In genomic region chr17:50425682-50426471, GRCh38 we compare ENCODE assay signal across 8 cellular contexts. TPM values are rescaled to one million over a fixed set of nuclear protein-coding genes. Genes with fewer than 3 reads are reported as not detected.
DNase-seq lines count a peak whose midpoint lies in the region; ATAC-seq and TF ChIP-seq lines count a peak whose summit lies in the region.

ACSF2 (plus strand) TSS chr17:50426218; CDS start chr17:50426262, 44 bp downstream.

- CTCF ChIA-PET in Calu3 (lab: Charles Lee), result interaction anchor here (0.5 to 5.4 kb wide), 8 partner anchors 14 to 342 kb away, joined by 3 to 36 read pairs (median 4); partner anchors contain the start of gene LRRC59
- CTCF ChIA-PET in activated CD8-positive, alpha-beta T cell treated with anti-CD3 and anti-CD28 coated beads for 36 hours (lab: Charles Lee), result interaction anchor here (0.9 to 2.0 kb wide), 4 partner anchors 28 to 225 kb away, joined by 3 to 15 read pairs (median 4); partner anchors contain the start of gene LRRC59

- H3K9me3 Mint-ChIP-seq in Calu3 (ENCODE audit: low read depth, unreplicated experiment), result no peaks in the 10 kb centered on the region
- H3K9me3 Mint-ChIP-seq in activated CD8-positive, alpha-beta T cell treated with anti-CD3 and anti-CD28 coated beads for 36 hours, result no peaks in the 10 kb centered on the region
- no peaks in the 10 kb centered on the region for H3K9me3 Mint-ChIP-seq in effector memory CD8-positive, alpha-beta T cell

- peak within 1 kb of the TSS; percentile 94 for H2AFZ ChIP-seq in GM23248

- H3K9me3 ChIP-seq in GM23248 (ENCODE audit: low read depth), result no peaks in the 10 kb centered on the region

- TF ChIP-seq CTCF in Calu3 (IDR thresholded peaks at IDR 0.05; ENCODE audit: unreplicated experiment), result no peak
- no peak for TF ChIP-seq CTCF in activated CD8-positive, alpha-beta T cell treated with anti-CD3 and anti-CD28 coated beads for 36 hours (IDR thresholded peaks at IDR 0.05)

- H3K23ac ChIP-seq in mesendoderm (ENCODE audit: low read length), result peak within 1 kb of the TSS; percentile 89

- H4K8ac ChIP-seq in mesendoderm (ENCODE audit: low read depth, low read length), result no peak within 1 kb of the TSS

- H3K4me3 Mint-ChIP-seq in Calu3 (ENCODE audit: low read depth, unreplicated experiment), result peak within 1 kb of the TSS; percentile 87
- H3K4me3 Mint-ChIP-seq in activated CD8-positive, alpha-beta T cell treated with anti-CD3 and anti-CD28 coated beads for 36 hours, result peak within 1 kb of the TSS; percentile 80
- peak within 1 kb of the TSS; percentile 87 to 89 for H3K4me3 Mint-ChIP-seq in effector memory CD8-positive, alpha-beta T cell

- DNase-seq in Calu3 (peak; percentile 87), GM23248 (peak; percentile 83), NCI-H226 (peak; percentile 29), mesendoderm (peak; percentile 52), SKM-1 treated with dmso at 0.1 percent for 144 hours (lab: John Stamatoyannopoulos, UW; ENCODE audit: unreplicated experiment) (no peak)
- DNase-seq in activated CD8-positive, alpha-beta T cell treated with anti-CD3 and anti-CD28 coated beads for 36 hours, result peak; percentile 79
- peak; percentile 52 to 64 (median 59) for DNase-seq in effector memory CD8-positive, alpha-beta T cell
- DNase-seq in stimulated activated CD8-positive, alpha-beta memory T cell treated with anti-CD3 and anti-CD28 coated beads, Interleukin-15, amount 100 ng/mL, for 4 hours (ENCODE audit: low read depth in 2 of 2), result peak; percentile 31 to 34

- H3K27ac ChIP-seq in GM23248 (peak within 1 kb of the TSS; percentile 18; the same call in 1 of the 2 replicates), mesendoderm (ENCODE audit: low read depth, low read length) (peak within 1 kb of the TSS; percentile 55)

- H3K27ac Mint-ChIP-seq in Calu3 (ENCODE audit: unreplicated experiment), result peak within 1 kb of the TSS; percentile 88
- peak within 1 kb of the TSS; percentile 77 for H3K27ac Mint-ChIP-seq in activated CD8-positive, alpha-beta T cell treated with anti-CD3 and anti-CD28 coated beads for 36 hours
- peak within 1 kb of the TSS; percentile 83 to 90 for H3K27ac Mint-ChIP-seq in effector memory CD8-positive, alpha-beta T cell

- H3K27me3 ChIP-seq in GM23248 (replicated peaks; ENCODE audit: insufficient read depth), result no peaks in the 10 kb centered on the region
- no peaks in the 10 kb centered on the region for H3K27me3 ChIP-seq in mesendoderm (ENCODE audit: insufficient read depth, low read length, poor library complexity)

- H2AK5ac ChIP-seq in mesendoderm (ENCODE audit: low read length), result peak within 1 kb of the TSS; percentile 72

- H3K4me1 ChIP-seq in GM23248 (ENCODE audit: insufficient read depth), result peaks cover 22% of the 10 kb centered on the region
- H3K4me1 ChIP-seq in mesendoderm (ENCODE audit: control insufficient read depth, low read depth, low read length), result peaks cover 12% of the 10 kb centered on the region

- H2BK120ac ChIP-seq in mesendoderm (ENCODE audit: low read depth, low read length), result peak within 1 kb of the TSS; percentile 10

- H3K4me3 ChIP-seq in GM23248, result peak within 1 kb of the TSS; percentile 80
- peak within 1 kb of the TSS; percentile 66 for H3K4me3 ChIP-seq in mesendoderm (ENCODE audit: low read length)

- H3F3A ChIP-seq in GM23248 (ENCODE audit: insufficient read depth), result peaks cover 16% of the 10 kb centered on the region

- no peak within 1 kb of the TSS for H4K5ac ChIP-seq in mesendoderm (ENCODE audit: low read length)

- H3K56ac ChIP-seq in mesendoderm (ENCODE audit: low read length), result peak within 1 kb of the TSS; percentile 95

- POLR2A ChIA-PET in activated CD8-positive, alpha-beta T cell treated with anti-CD3 and anti-CD28 coated beads for 36 hours (lab: Charles Lee), result interaction anchor here (1.1 to 2.0 kb wide), 5 partner anchors 10 to 53 kb away, joined by 3 to 5 read pairs (median 4); partner anchors contain the start of genes LRRC59 and RSAD1

- peak within 1 kb of the TSS; percentile 80 for H3K9ac ChIP-seq in GM23248
- H3K9ac ChIP-seq in mesendoderm (ENCODE audit: low read length), result peak within 1 kb of the TSS; percentile 82

- in situ Hi-C loops in GM23248 (cut with MboI), result no loop called here

- peaks cover 73% of the 10 kb centered on the region for H3K4me1 Mint-ChIP-seq in Calu3 (ENCODE audit: low read depth, unreplicated experiment)
- H3K4me1 Mint-ChIP-seq in activated CD8-positive, alpha-beta T cell treated with anti-CD3 and anti-CD28 coated beads for 36 hours (ENCODE audit: low read depth), result peaks cover 34% of the 10 kb centered on the region
- H3K4me1 Mint-ChIP-seq in effector memory CD8-positive, alpha-beta T cell (ENCODE audit: low read depth in 2 of 2), result peaks cover 19 to 31% of the 10 kb centered on the region in 2 donors

- H3K4me2 ChIP-seq in GM23248 (ENCODE audit: unreplicated experiment) (peak within 1 kb of the TSS; percentile 81), mesendoderm (ENCODE audit: low read length) (peak within 1 kb of the TSS; percentile 98)

- ATAC-seq in activated CD8-positive, alpha-beta T cell treated with anti-CD3 and anti-CD28 coated beads for 36 hours, result peak; percentile 85
- ATAC-seq in effector memory CD8-positive, alpha-beta T cell (replicated peaks), result peak; percentile 89

- no peak within 1 kb of the TSS for H2BK15ac ChIP-seq in mesendoderm (replicated peaks; ENCODE audit: low read depth)

- peak within 1 kb of the TSS; percentile 56 for H3K4ac ChIP-seq in mesendoderm (ENCODE audit: low read depth, low read length)

- H3K36me3 ChIP-seq in GM23248 (ENCODE audit: low read depth) (no peaks in the 10 kb centered on the region), mesendoderm (ENCODE audit: control insufficient read depth, insufficient read depth, low read length) (no peaks in the 10 kb centered on the region)

- BruUV-seq in Calu3 (replicated peaks; lab: Mats Ljungman, UMichigan), result TSS peak; percentile 75

- H3K9me2 ChIP-seq in GM23248 (ENCODE audit: insufficient read depth), result no peaks in the 10 kb centered on the region

- 1% methylated on average over 29 to 64 of the region's 70 CpGs for WGBS in GM23248 (ENCODE audit: low coverage in 1 of 2, low lambda C conversion rate in 2 of 2, missing lambda C conversion rate in 2 of 2), 2 experiments
- WGBS in mesendoderm (ENCODE audit: extremely low coverage, insufficient coverage, low lambda C conversion rate), result no CpG with 5 or more reads among the region's 70 CpGs

- H3K36me3 Mint-ChIP-seq in Calu3 (ENCODE audit: insufficient read depth, unreplicated experiment), result peaks cover 46% of the 10 kb centered on the region
- no peaks in the 10 kb centered on the region for H3K36me3 Mint-ChIP-seq in activated CD8-positive, alpha-beta T cell treated with anti-CD3 and anti-CD28 coated beads for 36 hours (ENCODE audit: low read depth)
- H3K36me3 Mint-ChIP-seq in effector memory CD8-positive, alpha-beta T cell (ENCODE audit: insufficient read depth), result peaks cover 11% of the 10 kb centered on the region

- H2BK5ac ChIP-seq in mesendoderm (ENCODE audit: low read length), result peak within 1 kb of the TSS; percentile 72

- H3K79me2 ChIP-seq in GM23248 (ENCODE audit: insufficient read depth), result no peaks in the 10 kb centered on the region
- H3K79me2 ChIP-seq in mesendoderm (ENCODE audit: control insufficient read depth, insufficient read depth, low read length), result no peaks in the 10 kb centered on the region

- intact Hi-C loops in Calu3 (cut with micrococcal nuclease; ENCODE audit: unreplicated experiment), result loop anchor here (2.0 kb wide), 1 partner anchor 15 kb away; no protein-coding TSS in a partner anchor
- intact Hi-C loops in activated CD8-positive, alpha-beta T cell treated with anti-CD3 and anti-CD28 coated beads for 36 hours (cut with micrococcal nuclease), result no loop called here

- no peaks in the 10 kb centered on the region for H3K27me3 Mint-ChIP-seq in Calu3 (ENCODE audit: unreplicated experiment)
- H3K27me3 Mint-ChIP-seq in activated CD8-positive, alpha-beta T cell treated with anti-CD3 and anti-CD28 coated beads for 36 hours, result no peaks in the 10 kb centered on the region
- no peaks in the 10 kb centered on the region for H3K27me3 Mint-ChIP-seq in effector memory CD8-positive, alpha-beta T cell

- peak within 1 kb of the TSS; percentile 97 for H3K18ac ChIP-seq in mesendoderm (ENCODE audit: low read length)

- H3K79me1 ChIP-seq in mesendoderm (ENCODE audit: low read length), result no peaks in the 10 kb centered on the region

- H4K20me1 ChIP-seq in GM23248 (ENCODE audit: insufficient read depth), result no peaks in the 10 kb centered on the region

RNA-seq across cellular contexts. Expression of gene ACSF2, which starts in this region (rescaled TPM):
- 148 and 156 TPM in 2 replicates for total RNA-seq in Calu3 (2022)
- total RNA-seq in GM23248 (2014; rRNA removed; shearing (Covaris generic)), result 8.6 and 18.7 TPM in 2 replicates
- polyA plus RNA-seq in GM23248 (2016; fragmentation: Nextera tagmentation; extraction: Ambion mirVana), result 3.2 and 3.7 TPM in 2 replicates
- total RNA-seq in activated CD8-positive, alpha-beta T cell treated with anti-CD3 and anti-CD28 coated beads for 36 hours, result 10 to 100 TPM; 14.5 to 17.5 TPM
- 8.5 TPM for polyA plus RNA-seq in mesendoderm (2013, experiment 1 of 2)
- 9.2 TPM for polyA plus RNA-seq in mesendoderm (2013, experiment 2 of 2)
